Comparison of ENCODE assay signal across 23 cellular contexts in the genomic region with DNA sequence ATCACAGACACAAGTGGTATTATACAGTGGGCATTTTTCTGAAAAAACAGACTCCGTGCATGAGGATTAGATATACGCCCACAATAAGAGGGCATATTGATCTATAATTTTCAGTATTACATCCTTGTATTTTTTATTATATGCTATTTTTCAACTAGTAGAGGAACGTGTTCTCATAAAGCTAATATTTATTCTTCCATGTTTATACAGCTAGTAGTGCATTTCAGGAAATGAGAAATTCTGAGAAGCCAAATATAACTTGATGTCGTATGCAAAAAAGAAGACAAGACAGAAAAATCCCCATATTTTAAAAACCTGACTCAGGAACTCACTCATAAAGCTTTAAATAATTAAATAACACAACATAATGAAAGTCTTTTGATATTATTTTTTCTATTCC.
A peak's percentile ranks its signal among the peaks of the same experiment; 100 is the strongest.
DNase-seq lines count a peak whose midpoint lies in the region; ATAC-seq, FAIRE-seq and TF ChIP-seq lines count a peak whose summit lies in the region.
"Had no signal": no experiment of that assay in that cellular context is flagged by ENCODE, and none has a peak within 500 bp of the region (broad histone marks: within the 10 kb centered on the region; RNA-seq: fewer than 3 reads in every experiment).

No MANE protein-coding gene starts in this region.

- H3K27ac ChIP-seq in VCaP (peak overlapping the region; percentile 92), sigmoid colon (peak overlapping the region in 3 of 4 donors; percentile 21 to 39 (median 25)), uterus (no peak overlapping the region)
- H3K27ac ChIP-seq: GM23248 had no signal

- no peak overlapping the region for H3K4me3 ChIP-seq in sigmoid colon
- H3K4me3 ChIP-seq in uterus: no peak overlapping the region
- H3K4me3 ChIP-seq: GM23248 had no signal

- no peak for TF ChIP-seq EP300 in sigmoid colon (IDR thresholded peaks at IDR 0.05)

- peak; percentile 93 for FAIRE-seq in islet of Langerhans (lab: Jason Lieb, UNC)
- FAIRE-seq: GM12892, GM18507, H54, HepG2 had no signal

- H3K27me3 Mint-ChIP-seq in activated CD4-positive, alpha-beta T cell treated with anti-CD3 and anti-CD28 coated beads for 36 hours: peaks cover 6% of the 10 kb centered on the region

- H3K27me3 ChIP-seq in sigmoid colon: no peaks in the 10 kb centered on the region
- no peaks in the 10 kb centered on the region for H3K27me3 ChIP-seq in uterus

- H3K36me3 ChIP-seq in sigmoid colon (no peaks in the 10 kb centered on the region), uterus (no peaks in the 10 kb centered on the region)

- CTCF ChIA-PET in activated CD4-positive, alpha-beta T cell treated with anti-CD3 and anti-CD28 coated beads for 36 hours (lab: Charles Lee): no interaction called here

- peaks cover 0 to 32% (median 15%) of the 10 kb centered on the region in 4 donors for H3K4me1 ChIP-seq in sigmoid colon
- no peaks in the 10 kb centered on the region for H3K4me1 ChIP-seq in uterus

- WGBS in sigmoid colon, 2 donors: 50 to 62% methylated on average over 4 of the region's 4 CpGs

- TF ChIP-seq POLR2A in sigmoid colon (IDR thresholded peaks at IDR 0.05) (no peak), uterus (IDR thresholded peaks at IDR 0.05) (no peak)

- no peak overlapping the region for H3K27ac Mint-ChIP-seq in activated CD4-positive, alpha-beta T cell treated with anti-CD3 and anti-CD28 coated beads for 36 hours
- H3K27ac Mint-ChIP-seq: B cell; CD4-positive, CD25-positive, alpha-beta regulatory T cell; IgD-negative memory B cell had no signal

- no peaks in the 10 kb centered on the region for H3K36me3 Mint-ChIP-seq in activated CD4-positive, alpha-beta T cell treated with anti-CD3 and anti-CD28 coated beads for 36 hours (ENCODE audit: low read depth)
- H3K36me3 Mint-ChIP-seq: CD4-positive, CD25-positive, alpha-beta regulatory T cell; CD8-positive, alpha-beta memory T cell; IgD-negative memory B cell had no signal

- H3K4me3 Mint-ChIP-seq in activated CD4-positive, alpha-beta T cell treated with anti-CD3 and anti-CD28 coated beads for 36 hours: no peak overlapping the region
- H3K4me3 Mint-ChIP-seq: B cell; CD4-positive, CD25-positive, alpha-beta regulatory T cell; CD8-positive, alpha-beta memory T cell; IgD-negative memory B cell had no signal

- POLR2A ChIA-PET in activated CD4-positive, alpha-beta T cell treated with anti-CD3 and anti-CD28 coated beads for 36 hours (lab: Charles Lee): no interaction called here

- no peak for ATAC-seq in HG03196 (IDR thresholded peaks at IDR 0.05; ENCODE audit: unreplicated experiment)
- no peak for ATAC-seq in activated CD4-positive, alpha-beta T cell treated with anti-CD3 and anti-CD28 coated beads for 36 hours
- ATAC-seq: HepG2 had no signal

- intact Hi-C loops in sigmoid colon (cut with DNase I) (no loop called here), uterus (cut with DNase I; ENCODE audit: low total_unique reads) (no loop called here)
- intact Hi-C loops in activated CD4-positive, alpha-beta T cell treated with anti-CD3 and anti-CD28 coated beads for 36 hours (cut with DNase I, micrococcal nuclease): no loop called here

- H3K9me3 ChIP-seq in sigmoid colon (no peaks in the 10 kb centered on the region), uterus (no peaks in the 10 kb centered on the region)

- DNase-seq in DMS53 treated with DMSO at 0.1 percent for 48 hours (lab: John Stamatoyannopoulos, UW; ENCODE audit: unreplicated experiment): peak; percentile 44
- DNase-seq in sigmoid colon: no peak
- no peak for DNase-seq in HT-29 (ENCODE audit: low spot score)
- DNase-seq in activated CD4-positive, alpha-beta T cell treated with anti-CD3 and anti-CD28 coated beads for 36 hours: no peak
- DNase-seq in uterus: no peak
- DNase-seq: C1 segment of cervical spinal cord; CD4-positive, CD25-positive, alpha-beta regulatory T cell; CD8-positive, alpha-beta memory T cell; COR-L47; DMS 273 treated with DMSO at 0.1 percent for 48 hours; DMS79; GDM1; GM23248; HCEC 1CT had no signal

- H3K4me1 Mint-ChIP-seq in activated CD4-positive, alpha-beta T cell treated with anti-CD3 and anti-CD28 coated beads for 36 hours: no peaks in the 10 kb centered on the region
- H3K4me1 Mint-ChIP-seq: B cell; CD4-positive, CD25-positive, alpha-beta regulatory T cell; CD8-positive, alpha-beta memory T cell; IgD-negative memory B cell had no signal

- no peaks in the 10 kb centered on the region for H3K9me3 Mint-ChIP-seq in activated CD4-positive, alpha-beta T cell treated with anti-CD3 and anti-CD28 coated beads for 36 hours (ENCODE audit: low read depth)
- H3K9me3 Mint-ChIP-seq: IgD-negative memory B cell had no signal

- TF ChIP-seq CTCF in VCaP (conservative IDR thresholded peaks at IDR 0.05): no peak
- no peak for TF ChIP-seq CTCF in sigmoid colon (IDR thresholded peaks at IDR 0.05)
- TF ChIP-seq CTCF in uterus (IDR thresholded peaks at IDR 0.05): no peak

Comparison
In these comparisons a context has a peak if more than half of its experiments do, and no peak if none do; other contexts are left out.
1. H3K27ac ChIP-seq: peak in VCaP (single experiment) and sigmoid colon (3 of 4); none in uterus (0 of 2).